14 cellular contexts compared by ENCODE assay signal in genomic region chr18:2890606-2891005, GRCh38.
"Had no signal": no experiment of that assay in that cellular context is flagged by ENCODE, and none has a peak within 500 bp of the region (broad histone marks: within the 10 kb centered on the region; RNA-seq: fewer than 3 reads in every experiment).

No MANE protein-coding gene starts in this region.

- H3K4me3 Mint-ChIP-seq: naive B cell had no signal

- H3K9me3 ChIP-seq: adrenal gland, uterus had no signal

- H3K4me1 ChIP-seq: adrenal gland had no signal

- H3K4me1 Mint-ChIP-seq: naive B cell had no signal

- H3K27me3 ChIP-seq: hepatocyte, tibial nerve, uterus had no signal

- H3K27ac ChIP-seq: adrenal gland, hepatocyte, skin epidermis, tibial nerve, uterus, WERI-Rb-1 had no signal

- H3K27ac Mint-ChIP-seq: naive B cell, progenitor cell of endocrine pancreas had no signal

- H3K36me3 ChIP-seq: adrenal gland, uterus, WERI-Rb-1 had no signal

- DNase-seq: activated T-cell treated with anti-CD3 and anti-CD28 coated beads, Interleukin-2, amount 50 U/mL, for 1 hour; adrenal gland; naive B cell; right cardiac atrium; stimulated activated CD4-positive, alpha-beta T cell treated with anti-CD3 and anti-CD28 coated beads, Interleukin-4, amount 100 ng/mL, for 24 hours; substantia nigra; SW 1271; WERI-Rb-1 had no signal

- H3K27me3 Mint-ChIP-seq: progenitor cell of endocrine pancreas had no signal

- ATAC-seq: esophagus mucosa, right cardiac atrium had no signal

- H3K4me3 ChIP-seq: adrenal gland, hepatocyte, skin epidermis, tibial nerve, uterus had no signal
